Comparison of ENCODE assay signal across 10 cellular contexts in the genomic region with DNA sequence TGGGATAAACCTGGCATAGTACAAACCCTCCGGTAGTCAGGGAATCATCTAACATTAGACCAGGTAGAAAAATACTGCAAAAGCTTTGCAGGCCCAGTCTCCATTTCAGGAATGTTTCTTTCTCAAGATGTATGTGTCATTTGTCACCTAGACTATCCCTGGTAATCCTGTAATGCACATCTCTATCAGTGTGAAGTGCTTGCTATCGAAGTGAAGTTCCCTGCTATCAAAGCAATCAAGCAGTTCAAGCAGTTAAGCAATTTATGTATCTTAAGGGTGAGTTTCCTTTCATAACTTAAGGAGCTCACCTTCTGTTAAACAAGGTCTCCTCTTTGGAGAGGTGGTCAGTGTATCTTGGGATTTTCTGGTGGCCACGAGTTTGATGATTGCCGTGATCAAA.
"Had no signal": no experiment of that assay in that cellular context is flagged by ENCODE, and none has a peak within 500 bp of the region (broad histone marks: within the 10 kb centered on the region; RNA-seq: fewer than 3 reads in every experiment).

No MANE protein-coding gene starts in this region.

- H2AFZ ChIP-seq: GM23248, GM23338 had no signal

- H3K27ac Mint-ChIP-seq: GM23338, H9, HFFc6 had no signal

- H3K36me3 ChIP-seq: HAP-1 had no signal

- H3K27ac ChIP-seq: GM23248 had no signal

- FAIRE-seq: H1, H54 had no signal

- H3K4me3 Mint-ChIP-seq: GM23338, H9, HFFc6 had no signal

- H3K4me1 ChIP-seq: HAP-1 had no signal

- H3K9me3 ChIP-seq: HAP-1 had no signal

- H3K4me2 ChIP-seq: GM23338 had no signal

- H3K4me3 ChIP-seq: GM23248, GM23338, HAP-1 had no signal

- H3K9ac ChIP-seq: GM23248 had no signal

- DNase-seq: GM23248, GOT3, H7, H9, HCEC 1CT, HFFc6 had no signal
